24 cellular contexts compared by ENCODE assay signal in the genomic region with DNA sequence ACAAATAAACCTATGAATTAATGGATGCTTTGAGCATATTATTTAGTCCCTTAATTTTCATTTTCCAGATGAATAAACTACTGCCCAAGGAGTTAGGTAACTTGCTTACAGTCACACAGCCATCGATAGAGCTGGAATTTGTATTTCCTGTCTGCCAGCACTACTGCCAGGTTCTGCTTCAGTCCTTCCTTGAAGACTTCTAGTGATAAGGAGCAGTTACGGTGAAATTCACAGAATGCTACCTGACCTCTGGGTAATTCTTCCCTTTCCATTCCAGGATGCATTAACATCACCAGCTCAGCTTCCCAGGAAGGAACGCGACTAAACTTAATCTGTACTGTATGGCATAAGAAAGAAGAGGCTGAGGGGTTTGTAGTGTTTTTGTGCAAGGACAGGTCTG. TPM values are rescaled to one million over a fixed set of nuclear protein-coding genes. Genes with fewer than 3 reads are reported as not detected.
"Had no signal": no experiment of that assay in that cellular context is flagged by ENCODE, and none has a peak within 500 bp of the region (broad histone marks: within the 10 kb centered on the region; RNA-seq: fewer than 3 reads in every experiment).

No MANE protein-coding gene starts in this region.

- H3K4me3 ChIP-seq: MG63, SJSA1, SK-N-MC had no signal

- H3K9me3 ChIP-seq: MG63, SJSA1 had no signal

- H3K27ac ChIP-seq: HL-60, SJSA1, SK-N-MC had no signal

- H3K27me3 ChIP-seq: MG63, SJSA1 had no signal

- DNase-seq: Karpas-422, KG1, MG63, NCI-H1092, NCI-H1105 treated with DMSO at 0.1 percent for 48 hours, NCI-H1417 treated with DMSO at 0.1 percent for 48 hours, NCI-H187, NCI-H2029, NCI-H2081 treated with DMSO at 0.1 percent for 48 hours, NCI-H2171, NCI-H226, NCI-H446, NCI-H510A, NCI-H524 treated with DMSO at 0.1 percent for 48 hours, NCI-H69, NCI-H774, Right ventricle myocardium superior, RPMI8226, SIG-M5 had no signal

- FAIRE-seq: HTR-8/SVneo, RCC 7860 had no signal

- H3K36me3 ChIP-seq: MG63, SJSA1 had no signal

RNA-seq across cellular contexts. Expression of gene CD160, which starts 11.2 kb away (rescaled TPM):
- total RNA-seq: Right ventricle myocardium superior had no signal

RNA-seq across cellular contexts. Expression of gene PDZK1, which starts 23.3 kb away (rescaled TPM):
- total RNA-seq: Right ventricle myocardium superior had no signal
